Comparison of ENCODE assay signal across 25 cellular contexts in the genomic region with DNA sequence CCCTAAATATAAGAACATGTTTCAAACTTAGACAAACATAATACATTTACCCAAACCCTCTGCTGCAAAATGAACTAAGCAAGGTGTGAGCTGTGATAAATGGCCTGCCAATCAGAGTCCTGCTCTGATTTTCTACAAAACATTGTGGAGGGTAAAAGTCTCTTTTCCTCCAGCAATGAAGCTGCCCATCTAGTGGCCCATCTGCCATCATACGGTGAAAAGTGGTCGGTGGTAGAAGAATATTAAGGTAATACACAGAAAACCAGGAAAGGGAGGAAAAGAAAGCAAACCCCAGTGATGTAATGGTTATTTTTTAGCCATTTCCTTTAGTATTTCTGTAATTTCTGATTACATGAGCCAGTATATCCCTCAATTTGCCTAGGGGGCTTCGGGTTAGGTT.
DNase-seq lines count a peak whose midpoint lies in the region; ATAC-seq and TF ChIP-seq lines count a peak whose summit lies in the region.
"Had no signal": no experiment of that assay in that cellular context is flagged by ENCODE, and none has a peak within 500 bp of the region (broad histone marks: within the 10 kb centered on the region; RNA-seq: fewer than 3 reads in every experiment).

No MANE protein-coding gene starts in this region.

- TF ChIP-seq POLR2A in vagina (IDR thresholded peaks at IDR 0.05): no peak

- whole genome bisulfite sequencing in H9 (ENCODE audit: extremely low coverage, insufficient read length, low lambda C conversion rate): no CpG with 5 or more reads among the region's 3 CpGs
- WGBS in endodermal cell (ENCODE audit: insufficient coverage in 1 of 2, insufficient read length in 1 of 2), 2 experiments: 79 to 100% methylated on average over 1 to 3 of the region's 3 CpGs

- no peaks in the 10 kb centered on the region; the same call in 1 of the 2 replicates for H3K79me2 ChIP-seq in H9 (ENCODE audit: insufficient read depth, low read length)
- no peaks in the 10 kb centered on the region for H3K79me2 ChIP-seq in OCI-LY7 (ENCODE audit: insufficient read depth, low read depth, low read length)

- H2AFZ ChIP-seq in H9 (ENCODE audit: low read length) (no peak overlapping the region), OCI-LY7 (ENCODE audit: low read length) (no peak overlapping the region)

- H3K27me3 Mint-ChIP-seq in H9 (ENCODE audit: low read depth) (no peaks in the 10 kb centered on the region), endodermal cell (ENCODE audit: insufficient read depth) (no peaks in the 10 kb centered on the region)
- H3K27me3 Mint-ChIP-seq: activated CD4-positive, alpha-beta memory T cell treated with anti-CD3 and anti-CD28 coated beads, Interleukin-2, amount 10 ng/mL, durations not matched to agents 7 days and 5 days; activated naive CD8-positive, alpha-beta T cell treated with anti-CD3 and anti-CD28 coated beads, Interleukin-2, amount 10 ng/mL, durations not matched to agents 7 days and 5 days; central memory CD8-positive, alpha-beta T cell; naive B cell; stimulated activated naive B cell treated with anti-CD40 and anti-IgM and Interleukin-4, amounts not matched to agents 10 μg/mL and 1 μg/mL and 100 μg/mL, for 72 hours had no signal

- H4K8ac ChIP-seq in H9 (replicated peaks; ENCODE audit: insufficient read length, low read depth, low read length): no peak overlapping the region

- no peaks in the 10 kb centered on the region for H3K23me2 ChIP-seq in H9 (ENCODE audit: insufficient read length, low read depth, low read length, poor library complexity, severe bottlenecking)

- H3K18ac ChIP-seq in H9 (ENCODE audit: insufficient read length, low read depth, low read length): no peak overlapping the region

- H3K27ac ChIP-seq in H9 (ENCODE audit: insufficient read length, low read depth, low read length): no peak overlapping the region
- H3K27ac ChIP-seq in OCI-LY7 (ENCODE audit: low read depth, low read length, poor library complexity, severe bottlenecking): no peak overlapping the region
- H3K27ac ChIP-seq in endodermal cell (ENCODE audit: low read depth, low read length): no peak overlapping the region
- H3K27ac ChIP-seq in vagina: no peak overlapping the region
- H3K27ac ChIP-seq: epithelial cell of prostate, heart left ventricle, KMS-11, right atrium auricular region, thoracic aorta had no signal

- H3K4me1 Mint-ChIP-seq in H9 (peaks cover 4 to 8% of the 10 kb centered on the region in 2 experiments; a peak in 2 of 4 replicates), endodermal cell (no peaks in the 10 kb centered on the region)
- H3K4me1 Mint-ChIP-seq: activated CD4-positive, alpha-beta memory T cell treated with anti-CD3 and anti-CD28 coated beads, Interleukin-2, amount 10 ng/mL, durations not matched to agents 7 days and 5 days; activated naive CD8-positive, alpha-beta T cell treated with anti-CD3 and anti-CD28 coated beads, Interleukin-2, amount 10 ng/mL, durations not matched to agents 7 days and 5 days; central memory CD8-positive, alpha-beta T cell; immature natural killer cell; naive B cell; stimulated activated naive B cell treated with anti-CD40 and anti-IgM and Interleukin-4, amounts not matched to agents 10 μg/mL and 1 μg/mL and 100 μg/mL, for 72 hours had no signal

- H3K27ac Mint-ChIP-seq in H9 (no peak overlapping the region; a peak in 1 of 7 replicates), endodermal cell (no peak overlapping the region)
- H3K27ac Mint-ChIP-seq: activated CD4-positive, alpha-beta memory T cell treated with anti-CD3 and anti-CD28 coated beads, Interleukin-2, amount 10 ng/mL, durations not matched to agents 7 days and 5 days; activated naive CD8-positive, alpha-beta T cell treated with anti-CD3 and anti-CD28 coated beads, Interleukin-2, amount 10 ng/mL, durations not matched to agents 7 days and 5 days; immature natural killer cell; naive B cell; stimulated activated naive B cell treated with anti-CD40 and anti-IgM and Interleukin-4, amounts not matched to agents 10 μg/mL and 1 μg/mL and 100 μg/mL, for 72 hours had no signal

- H2BK20ac ChIP-seq in H9 (ENCODE audit: low read depth, low read length, poor library complexity, severe bottlenecking): no peak overlapping the region

- H3K9me3 Mint-ChIP-seq in H9: no peaks in the 10 kb centered on the region
- H3K9me3 Mint-ChIP-seq in endodermal cell: peaks cover 2% of the 10 kb centered on the region

- H3K36me3 ChIP-seq in OCI-LY7 (ENCODE audit: insufficient read depth, low read length): no peaks in the 10 kb centered on the region
- no peaks in the 10 kb centered on the region for H3K36me3 ChIP-seq in endodermal cell (ENCODE audit: control insufficient read depth, insufficient read depth, low read length)
- no peaks in the 10 kb centered on the region for H3K36me3 ChIP-seq in vagina
- H3K36me3 ChIP-seq: heart left ventricle, right atrium auricular region, thoracic aorta had no signal

- CTCF ChIA-PET in OCI-LY7 (lab: Charles Lee; ENCODE audit: unreplicated experiment): no interaction called here

- intact Hi-C loops in OCI-LY7 (cut with micrococcal nuclease; ENCODE audit: unreplicated experiment) (no loop called here), vagina (cut with DNase I) (no loop called here)

- H3K4me2 ChIP-seq in H9 (ENCODE audit: insufficient read depth, insufficient read length, low read length) (no peak overlapping the region), OCI-LY7 (ENCODE audit: low read length) (no peak overlapping the region)
- H3K4me2 ChIP-seq: KMS-11 had no signal

- H2BK5ac ChIP-seq in H9 (ENCODE audit: insufficient read length, low read length): no peak overlapping the region

- no peak overlapping the region for H2BK120ac ChIP-seq in H9 (ENCODE audit: low read depth, low read length, poor library complexity, severe bottlenecking)

- H3K56ac ChIP-seq in H9 (ENCODE audit: insufficient read length, low read depth, low read length): no peak overlapping the region

- H3T11ph ChIP-seq in H9 (ENCODE audit: low read length): no peak overlapping the region

- H2AK5ac ChIP-seq in H9 (ENCODE audit: insufficient read length, low read length): no peak overlapping the region

- H3K36me3 Mint-ChIP-seq in H9 (ENCODE audit: insufficient read depth in 1 of 3, low read depth in 3 of 3): peaks cover 2 to 15% (median 11%) of the 10 kb centered on the region in 3 experiments; a peak in 6 of 7 replicates
- H3K36me3 Mint-ChIP-seq in endodermal cell (ENCODE audit: low read depth): peaks cover 4% of the 10 kb centered on the region
- H3K36me3 Mint-ChIP-seq: activated naive CD8-positive, alpha-beta T cell treated with anti-CD3 and anti-CD28 coated beads, Interleukin-2, amount 10 ng/mL, durations not matched to agents 7 days and 5 days; naive B cell; stimulated activated naive B cell treated with anti-CD40 and anti-IgM and Interleukin-4, amounts not matched to agents 10 μg/mL and 1 μg/mL and 100 μg/mL, for 72 hours had no signal

- H3K4me1 ChIP-seq in H9 (ENCODE audit: insufficient read depth, low read length): no peaks in the 10 kb centered on the region
- no peaks in the 10 kb centered on the region for H3K4me1 ChIP-seq in OCI-LY7 (ENCODE audit: insufficient read depth, low read length, poor library complexity, severe bottlenecking)
- H3K4me1 ChIP-seq in endodermal cell (ENCODE audit: control insufficient read depth, insufficient read depth, low read length): no peaks in the 10 kb centered on the region
- H3K4me1 ChIP-seq in vagina: no peaks in the 10 kb centered on the region
- H3K4me1 ChIP-seq: heart left ventricle, right atrium auricular region had no signal

- no peak overlapping the region for H4K91ac ChIP-seq in H9 (ENCODE audit: insufficient read length, low read depth, low read length)

- H4K20me1 ChIP-seq in H9 (ENCODE audit: control insufficient read depth, insufficient read depth, insufficient read length): no peaks in the 10 kb centered on the region
- H4K20me1 ChIP-seq in OCI-LY7 (ENCODE audit: insufficient read depth, low read length): no peaks in the 10 kb centered on the region

- TF ChIP-seq CTCF in H9 (conservative IDR thresholded peaks at IDR 0.05): peak; percentile 66
- TF ChIP-seq CTCF in OCI-LY7 (conservative IDR thresholded peaks at IDR 0.05; ENCODE audit: low read length): peak; percentile 66
- peak; percentile 67 for TF ChIP-seq CTCF in endodermal cell (conservative IDR thresholded peaks at IDR 0.05)
- peak; percentile 37 for TF ChIP-seq CTCF in retinal pigment epithelial cell (conservative IDR thresholded peaks at IDR 0.05; ENCODE audit: low read depth, low read length)
- no peak for TF ChIP-seq CTCF in vagina (IDR thresholded peaks at IDR 0.05)

- H3K9me3 ChIP-seq in H9 (ENCODE audit: control insufficient read depth, low read depth, low read length) (no peaks in the 10 kb centered on the region), OCI-LY7 (ENCODE audit: low read length) (no peaks in the 10 kb centered on the region), endodermal cell (ENCODE audit: control insufficient read depth, low read length) (no peaks in the 10 kb centered on the region), vagina (no peaks in the 10 kb centered on the region)
- H3K9me3 ChIP-seq: heart left ventricle, right atrium auricular region, thoracic aorta had no signal

- DNase-seq in H9 (no peak), OCI-LY7 (ENCODE audit: low spot score) (no peak), endodermal cell (peak; percentile 50), retinal pigment epithelial cell (ENCODE audit: low read depth) (no peak), vagina (ENCODE audit: extremely low spot score in 2 of 2) (no peak), putamen (ENCODE audit: low spot score) (no peak)
- DNase-seq: activated CD4-positive, alpha-beta memory T cell treated with anti-CD3 and anti-CD28 coated beads, Interleukin-2, amount 10 ng/mL, durations not matched to agents 7 days and 5 days; activated effector memory CD4-positive, alpha-beta T cell treated with Interleukin-2 at 50 U/mL for 16 hours; activated naive CD8-positive, alpha-beta T cell treated with anti-CD3 and anti-CD28 coated beads, Interleukin-2, amount 10 ng/mL, durations not matched to agents 7 days and 5 days; heart left ventricle; immature natural killer cell; naive B cell; NCI-H187; stimulated activated CD4-positive, alpha-beta T cell treated with anti-CD3 and anti-CD28 coated beads, Interleukin-4, amount 100 ng/mL, for 24 hours; stimulated activated naive B cell treated with anti-CD40 and anti-IgM and Interleukin-4, amounts not matched to agents 10 μg/mL and 1 μg/mL and 100 μg/mL, for 72 hours; T1000 had no signal

- no peaks in the 10 kb centered on the region for H3K79me1 ChIP-seq in H9 (ENCODE audit: insufficient read depth, low read depth, low read length, poor library complexity, severe bottlenecking)

- H3K4ac ChIP-seq in H9 (ENCODE audit: low read depth, low read length): no peak overlapping the region

- no peak overlapping the region for H3K4me3 Mint-ChIP-seq in H9
- no peak overlapping the region for H3K4me3 Mint-ChIP-seq in endodermal cell
- H3K4me3 Mint-ChIP-seq: activated CD4-positive, alpha-beta memory T cell treated with anti-CD3 and anti-CD28 coated beads, Interleukin-2, amount 10 ng/mL, durations not matched to agents 7 days and 5 days; activated naive CD8-positive, alpha-beta T cell treated with anti-CD3 and anti-CD28 coated beads, Interleukin-2, amount 10 ng/mL, durations not matched to agents 7 days and 5 days; central memory CD8-positive, alpha-beta T cell; immature natural killer cell; naive B cell; stimulated activated naive B cell treated with anti-CD40 and anti-IgM and Interleukin-4, amounts not matched to agents 10 μg/mL and 1 μg/mL and 100 μg/mL, for 72 hours had no signal

- no peak overlapping the region for H4K5ac ChIP-seq in H9 (ENCODE audit: insufficient read length, low read depth, low read length)

- no peak overlapping the region for H3K9ac ChIP-seq in H9 (ENCODE audit: extremely low read depth, insufficient read length, low read length)
- H3K9ac ChIP-seq in endodermal cell (ENCODE audit: extremely low read depth, low read length, poor library complexity, severe bottlenecking): no peak overlapping the region
- H3K9ac ChIP-seq: KMS-11 had no signal

- H3K27me3 ChIP-seq in H9 (ENCODE audit: insufficient read depth, low read length) (no peaks in the 10 kb centered on the region), endodermal cell (ENCODE audit: control insufficient read depth, insufficient read depth, low read length, poor library complexity, severe bottlenecking) (no peaks in the 10 kb centered on the region), vagina (no peaks in the 10 kb centered on the region)
- H3K27me3 ChIP-seq: heart left ventricle, right atrium auricular region had no signal

- no peak overlapping the region for H3K23ac ChIP-seq in H9 (ENCODE audit: insufficient read length, low read depth, low read length)

- H2BK15ac ChIP-seq in H9 (ENCODE audit: low read depth, low read length): no peak overlapping the region

- H3K14ac ChIP-seq in H9 (ENCODE audit: insufficient read depth, low read length): no peak overlapping the region

- BruUV-seq in OCI-LY7 (replicated peaks; lab: Mats Ljungman, UMichigan): no TSS peak

- no peak overlapping the region for H2BK12ac ChIP-seq in H9 (ENCODE audit: insufficient read length, low read depth, low read length)

- no peak for ATAC-seq in HG02610 (IDR thresholded peaks at IDR 0.05; ENCODE audit: unreplicated experiment)
- ATAC-seq: activated CD4-positive, CD25-positive, alpha-beta regulatory T cell treated with anti-CD3 and anti-CD28 coated beads, Interleukin-2, amount 50 U/mL, for 24 hours; heart left ventricle; left lobe of liver; Right ventricle myocardium inferior; stimulated activated naive B cell treated with anti-CD40 and anti-IgM and Interleukin-4, amounts not matched to agents 10 μg/mL and 1 μg/mL and 100 μg/mL, for 72 hours had no signal

- H3K4me3 ChIP-seq in OCI-LY7 (ENCODE audit: low read depth, low read length, poor library complexity, severe bottlenecking) (no peak overlapping the region), endodermal cell (ENCODE audit: low read length) (no peak overlapping the region), retinal pigment epithelial cell (ENCODE audit: low read length) (no peak overlapping the region), vagina (no peak overlapping the region)
- H3K4me3 ChIP-seq: heart left ventricle, right atrium auricular region, thoracic aorta had no signal

- POLR2A ChIA-PET in OCI-LY7 (lab: Charles Lee): interaction anchor here (1.6 kb wide), 1 partner anchor 9 kb away, joined by 3 read pairs; no protein-coding TSS in a partner anchor

- no peaks in the 10 kb centered on the region for H3K9me2 ChIP-seq in OCI-LY7 (ENCODE audit: insufficient read depth, low read length)

Comparison
In these comparisons a context has a peak if more than half of its experiments do, and no peak if none do; other contexts are left out.
1. CTCF ChIP-seq: peak in H9 (single experiment), OCI-LY7 (single experiment), endodermal cell (single experiment) and retinal pigment epithelial cell (single experiment); none in vagina (0 of 3).